In genomic region chr1:31789259-31790065, GRCh38 we compare ENCODE assay signal across 8 cellular contexts. TPM values are rescaled to one million over a fixed set of nuclear protein-coding genes. Genes with fewer than 3 reads are reported as not detected.
DNase-seq lines count a peak whose midpoint lies in the region; ATAC-seq and TF ChIP-seq lines count a peak whose summit lies in the region.

No MANE protein-coding gene starts in this region.

- peak; percentile 92 for TF ChIP-seq CTCF in 22Rv1 (IDR thresholded peaks at IDR 0.05)
- TF ChIP-seq CTCF in lower lobe of right lung (IDR thresholded peaks at IDR 0.05) = peak; percentile 81

- H3K4me1 Mint-ChIP-seq in activated CD4-positive, alpha-beta memory T cell treated with anti-CD3 and anti-CD28 coated beads, Interleukin-2, amount 10 ng/mL, durations not matched to agents 7 days and 5 days = peaks cover 16% of the 10 kb centered on the region

- POLR2A ChIA-PET in activated CD4-positive, alpha-beta memory T cell treated with anti-CD3 and anti-CD28 coated beads, Interleukin-2, amount 10 ng/mL, durations not matched to agents 7 days and 5 days (lab: Charles Lee) = interaction anchor here (0.6 to 1.8 kb wide), 14 partner anchors 22 to 493 kb away, joined by 3 to 8 read pairs (median 4); partner anchors contain the start of genes PEF1, SNRNP40 and ZCCHC17

- H3K9me3 Mint-ChIP-seq in activated CD4-positive, alpha-beta memory T cell treated with anti-CD3 and anti-CD28 coated beads, Interleukin-2, amount 10 ng/mL, durations not matched to agents 7 days and 5 days = no peaks in the 10 kb centered on the region

- DNase-seq in NCI-H69 (lab: John Stamatoyannopoulos, UW) (peak; percentile 81), lower lobe of right lung (peak; percentile 96)
- peak; percentile 96 for DNase-seq in activated CD4-positive, alpha-beta memory T cell treated with anti-CD3 and anti-CD28 coated beads, Interleukin-2, amount 10 ng/mL, durations not matched to agents 7 days and 5 days
- DNase-seq in stimulated activated CD4-positive, alpha-beta T cell treated with anti-CD3 and anti-CD28 coated beads, Interleukin-4, amount 100 ng/mL, for 4 hours = peak; percentile 91 to 98

- H3K27ac Mint-ChIP-seq in activated CD4-positive, alpha-beta memory T cell treated with anti-CD3 and anti-CD28 coated beads, Interleukin-2, amount 10 ng/mL, durations not matched to agents 7 days and 5 days = no peak overlapping the region

- H3K9ac ChIP-seq in duodenal mucosa (ENCODE audit: low read depth in 1 of 2, low read length in 2 of 2) = no peak overlapping the region

- peaks cover 27 to 38% of the 10 kb centered on the region in 2 donors for H3K4me1 ChIP-seq in duodenal mucosa (ENCODE audit: control insufficient read depth in 1 of 2, insufficient read depth in 2 of 2, low read length in 2 of 2)
- no peaks in the 10 kb centered on the region for H3K4me1 ChIP-seq in lower lobe of right lung

- H3K4me3 Mint-ChIP-seq in activated CD4-positive, alpha-beta memory T cell treated with anti-CD3 and anti-CD28 coated beads, Interleukin-2, amount 10 ng/mL, durations not matched to agents 7 days and 5 days = peak overlapping the region; percentile 84

- no peaks in the 10 kb centered on the region for H3K27me3 ChIP-seq in duodenal mucosa (ENCODE audit: control insufficient read depth in 1 of 2, insufficient read depth in 2 of 2, low read length in 2 of 2)
- no peaks in the 10 kb centered on the region for H3K27me3 ChIP-seq in lower lobe of right lung (ENCODE audit: low read depth)

- no peaks in the 10 kb centered on the region for H3K36me3 Mint-ChIP-seq in activated CD4-positive, alpha-beta memory T cell treated with anti-CD3 and anti-CD28 coated beads, Interleukin-2, amount 10 ng/mL, durations not matched to agents 7 days and 5 days (ENCODE audit: low read depth)

- H3K27ac ChIP-seq in 22Rv1 = peak overlapping the region; percentile 99
- H3K27ac ChIP-seq in duodenal mucosa (ENCODE audit: low read depth, low read length) = no peak overlapping the region
- no peak overlapping the region for H3K27ac ChIP-seq in lower lobe of right lung

- peak; percentile 36 for ATAC-seq in GM18520 (IDR thresholded peaks at IDR 0.05; ENCODE audit: unreplicated experiment)
- ATAC-seq in HG03521 (IDR thresholded peaks at IDR 0.05; ENCODE audit: unreplicated experiment) = peak; percentile 58
- ATAC-seq in lower lobe of right lung = peak; percentile 94

- peaks cover 5% of the 10 kb centered on the region for H3K27me3 Mint-ChIP-seq in activated CD4-positive, alpha-beta memory T cell treated with anti-CD3 and anti-CD28 coated beads, Interleukin-2, amount 10 ng/mL, durations not matched to agents 7 days and 5 days

- intact Hi-C loops in lower lobe of right lung (cut with DNase I) = no loop called here

- CTCF ChIA-PET in activated CD4-positive, alpha-beta memory T cell treated with anti-CD3 and anti-CD28 coated beads, Interleukin-2, amount 10 ng/mL, durations not matched to agents 7 days and 5 days (lab: Charles Lee) = interaction anchor here (0.5 to 2.8 kb wide), 63 partner anchors 8 to 604 kb away, joined by 3 to 45 read pairs (median 5); partner anchors contain the start of genes ADGRB2, COL16A1, KPNA6 and PEF1

- peak overlapping the region; percentile 79 to 86 for H3K4me3 ChIP-seq in duodenal mucosa (ENCODE audit: low read depth in 1 of 2, low read length in 2 of 2)
- peak overlapping the region; percentile 66 for H3K4me3 ChIP-seq in lower lobe of right lung

- H3K36me3 ChIP-seq in duodenal mucosa (ENCODE audit: control insufficient read depth in 1 of 2, insufficient read depth in 2 of 2, low read length in 2 of 2) (no peaks in the 10 kb centered on the region), lower lobe of right lung (no peaks in the 10 kb centered on the region)

- no peaks in the 10 kb centered on the region for H3K9me3 ChIP-seq in duodenal mucosa (ENCODE audit: control insufficient read depth in 1 of 2, low read length in 2 of 2)
- no peaks in the 10 kb centered on the region for H3K9me3 ChIP-seq in lower lobe of right lung

RNA-seq across cellular contexts. Expression of gene ADGRB2, which starts 25.3 kb away (rescaled TPM):
- under 1 TPM; 0.68 to 0.81 TPM for total RNA-seq in activated CD4-positive, alpha-beta memory T cell treated with anti-CD3 and anti-CD28 coated beads, Interleukin-2, amount 10 ng/mL, durations not matched to agents 7 days and 5 days
- total RNA-seq in lower lobe of right lung = 1.1 TPM

RNA-seq across cellular contexts. Expression of gene SPOCD1, which starts 26.4 kb away (rescaled TPM):
- under 1 TPM; 0.08 to 0.15 TPM for total RNA-seq in activated CD4-positive, alpha-beta memory T cell treated with anti-CD3 and anti-CD28 coated beads, Interleukin-2, amount 10 ng/mL, durations not matched to agents 7 days and 5 days
- 21.6 TPM for total RNA-seq in lower lobe of right lung

Comparison
In these comparisons a context has a peak if more than half of its experiments do, and no peak if none do; other contexts are left out.
1. ATAC-seq: peak in every context shown above with its lines; median percentile 94 in lower lobe of right lung; 58 in HG03521; 36 in GM18520.
2. RNA of gene SPOCD1, which starts 26.4 kb away (total RNA-seq): 21.6 TPM in lower lobe of right lung (single experiment); 0.08 to 0.15 TPM in activated CD4-positive, alpha-beta memory T cell treated with anti-CD3 and anti-CD28 coated beads, Interleukin-2, amount 10 ng/mL, durations not matched to agents 7 days and 5 days; every median in the first group is over 10 times any median in the second.
3. Peak in every context shown above with its lines, with median percentiles within 50 percentile points of each other: DNase-seq.